ENCODE assay signal across 8 cellular contexts in genomic region chr17:27065588-27065987, GRCh38.
"Had no signal": no experiment of that assay in that cellular context is flagged by ENCODE, and none has a peak within 500 bp of the region (broad histone marks: within the 10 kb centered on the region; RNA-seq: fewer than 3 reads in every experiment).

No MANE protein-coding gene starts in this region.

- H3K9ac ChIP-seq: KMS-11 had no signal

- H3K27ac Mint-ChIP-seq: IgD-negative memory B cell had no signal

- FAIRE-seq: HepG2, HTR-8/SVneo had no signal

- H3K4me2 ChIP-seq: KMS-11 had no signal

- H3K4me1 Mint-ChIP-seq: IgD-negative memory B cell had no signal

- H3K4me3 Mint-ChIP-seq: IgD-negative memory B cell had no signal

- H3K9me3 Mint-ChIP-seq: IgD-negative memory B cell had no signal

- H3K36me3 Mint-ChIP-seq: IgD-negative memory B cell had no signal

- DNase-seq: IMR-90, KBM-7, KG1 had no signal

- ATAC-seq: HepG2 had no signal

- H3K27ac ChIP-seq: HL-60, KMS-11 had no signal
